In the genomic region with DNA sequence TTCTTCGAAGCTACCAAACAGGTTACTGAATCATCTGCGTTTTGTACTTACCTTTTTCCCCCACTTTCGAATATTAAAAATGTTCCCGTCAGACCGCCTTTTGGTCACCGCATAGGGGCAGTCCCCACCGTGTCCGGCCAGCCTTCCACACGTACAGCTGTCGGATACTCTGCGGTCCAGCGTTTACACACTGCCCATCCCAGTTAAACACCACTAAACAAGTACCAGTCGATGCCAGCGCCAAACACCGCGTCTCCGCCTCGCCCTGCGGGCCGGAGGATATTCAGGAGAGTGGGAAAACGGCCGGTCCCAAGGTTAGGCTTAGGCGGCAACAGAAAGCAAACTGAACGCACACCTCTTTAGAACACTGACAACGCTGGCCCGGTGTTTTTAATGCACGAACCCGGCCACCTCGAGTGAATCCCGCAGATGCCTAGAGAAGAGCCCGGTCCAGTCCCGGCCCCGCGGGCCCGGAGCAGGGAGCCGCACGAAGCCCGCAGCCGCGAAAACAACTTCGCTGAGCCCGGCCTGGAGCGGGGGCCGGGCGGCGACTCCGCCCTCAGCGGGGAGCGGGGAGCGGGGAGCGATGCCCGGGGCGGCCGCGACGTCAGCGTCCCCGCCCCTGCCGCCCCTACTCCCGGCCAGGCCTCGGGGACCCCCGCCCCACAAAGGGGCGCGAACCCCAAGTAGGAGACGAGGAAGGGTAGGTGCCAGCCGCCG, we compare ENCODE assay signal across 8 cellular contexts. TPM values are rescaled to one million over a fixed set of nuclear protein-coding genes. Genes with fewer than 3 reads are reported as not detected.
DNase-seq lines count a peak whose midpoint lies in the region; ATAC-seq and TF ChIP-seq lines count a peak whose summit lies in the region.

No MANE protein-coding gene starts in this region.

- peak overlapping the region; percentile 90 for H3K27ac Mint-ChIP-seq in activated CD4-positive, alpha-beta T cell treated with anti-CD3 and anti-CD28 coated beads, Interleukin-2, amount 10 ng/mL, durations not matched to agents 7 days and 5 days
- H3K27ac Mint-ChIP-seq in activated T-cell treated with anti-CD3 and anti-CD28 coated beads, Interleukin-2, amount 50 U/mL, for 72 hours = peak overlapping the region; percentile 83

- no peaks in the 10 kb centered on the region for H3K27me3 ChIP-seq in heart left ventricle

- ATAC-seq in GM21723 (IDR thresholded peaks at IDR 0.05; ENCODE audit: unreplicated experiment) (peak; percentile 36), heart left ventricle (peak; percentile 20 to 69 (median 56))
- peak; percentile 56 to 58 for ATAC-seq in activated T-cell treated with anti-CD3 and anti-CD28 coated beads, Interleukin-2, amount 50 U/mL, for 72 hours (replicated peaks in 1 of 2)

- no peaks in the 10 kb centered on the region for H3K9me3 Mint-ChIP-seq in activated CD4-positive, alpha-beta T cell treated with anti-CD3 and anti-CD28 coated beads, Interleukin-2, amount 10 ng/mL, durations not matched to agents 7 days and 5 days
- H3K9me3 Mint-ChIP-seq in activated T-cell treated with anti-CD3 and anti-CD28 coated beads, Interleukin-2, amount 50 U/mL, for 72 hours = no peaks in the 10 kb centered on the region

- CTCF ChIA-PET in activated CD4-positive, alpha-beta T cell treated with anti-CD3 and anti-CD28 coated beads, Interleukin-2, amount 10 ng/mL, durations not matched to agents 7 days and 5 days (lab: Charles Lee) = interaction anchor here (0.7 to 2.2 kb wide), 2 partner anchors 9 to 10 kb away, joined by 3 to 10 read pairs; partner anchors contain the start of gene KLHL21

- peak in 1 of 2 donors; percentile 55 for TF ChIP-seq POLR2A in heart left ventricle (IDR thresholded peaks at IDR 0.05)

- 0% methylated on average over 29 to 67 of the region's 67 CpGs for WGBS in heart left ventricle, 4 donors

- H3K4me1 Mint-ChIP-seq in activated CD4-positive, alpha-beta T cell treated with anti-CD3 and anti-CD28 coated beads, Interleukin-2, amount 10 ng/mL, durations not matched to agents 7 days and 5 days = peaks cover 26% of the 10 kb centered on the region
- peaks cover 25% of the 10 kb centered on the region for H3K4me1 Mint-ChIP-seq in activated T-cell treated with anti-CD3 and anti-CD28 coated beads, Interleukin-2, amount 50 U/mL, for 72 hours (ENCODE audit: low read depth)

- peak overlapping the region; percentile 90 to 99 (median 98) for H3K27ac ChIP-seq in heart left ventricle

- TF ChIP-seq CTCF in heart left ventricle (IDR thresholded peaks at IDR 0.05) = peak in 2 of 12 donors; percentile 12 to 25

- peak overlapping the region; percentile 92 for H3K4me3 Mint-ChIP-seq in activated CD4-positive, alpha-beta T cell treated with anti-CD3 and anti-CD28 coated beads, Interleukin-2, amount 10 ng/mL, durations not matched to agents 7 days and 5 days
- H3K4me3 Mint-ChIP-seq in activated T-cell treated with anti-CD3 and anti-CD28 coated beads, Interleukin-2, amount 50 U/mL, for 72 hours = peak overlapping the region; percentile 87 to 94

- peaks cover 8% of the 10 kb centered on the region for H3K36me3 Mint-ChIP-seq in activated CD4-positive, alpha-beta T cell treated with anti-CD3 and anti-CD28 coated beads, Interleukin-2, amount 10 ng/mL, durations not matched to agents 7 days and 5 days (ENCODE audit: low read depth)
- H3K36me3 Mint-ChIP-seq in activated T-cell treated with anti-CD3 and anti-CD28 coated beads, Interleukin-2, amount 50 U/mL, for 72 hours (ENCODE audit: insufficient read depth in 2 of 2) = peaks cover 5 to 9% of the 10 kb centered on the region in 2 donors

- H3K4me3 ChIP-seq in heart left ventricle = peak overlapping the region; percentile 68 to 100 (median 96)

- peaks cover 0 to 12% (median 0%) of the 10 kb centered on the region in 9 donors for H3K36me3 ChIP-seq in heart left ventricle

- H3K9me3 ChIP-seq in heart left ventricle = no peaks in the 10 kb centered on the region

- H3K27me3 Mint-ChIP-seq in activated CD4-positive, alpha-beta T cell treated with anti-CD3 and anti-CD28 coated beads, Interleukin-2, amount 10 ng/mL, durations not matched to agents 7 days and 5 days = peaks cover 7% of the 10 kb centered on the region
- no peaks in the 10 kb centered on the region for H3K27me3 Mint-ChIP-seq in activated T-cell treated with anti-CD3 and anti-CD28 coated beads, Interleukin-2, amount 50 U/mL, for 72 hours (ENCODE audit: low read depth)

- intact Hi-C loops in heart left ventricle (cut with DNase I) = loop anchor here in 2 of 10 donors (1.0 to 5.0 kb wide), 3 partner anchors 8 to 174 kb away; partner anchors contain the start of genes CAMTA1 (in 1 of the 2) and KLHL21 (in 1 of the 2)

- no peak for DNase-seq in activated CD4-positive, alpha-beta T cell treated with anti-CD3 and anti-CD28 coated beads, Interleukin-2, amount 10 ng/mL, durations not matched to agents 7 days and 5 days
- DNase-seq in activated CD4-positive, alpha-beta T cell treated with anti-CD3 and anti-CD28 coated beads for 1 hour = no peak
- peak; percentile 59 for DNase-seq in LHCN-M2 (ENCODE audit: low read depth)
- DNase-seq in activated T-cell treated with anti-CD3 and anti-CD28 coated beads, Interleukin-2, amount 50 U/mL, for 72 hours = peak; percentile 17 to 43
- peak; percentile 43 to 70 (median 63) for DNase-seq in heart left ventricle
- DNase-seq in pons (ENCODE audit: low spot score) = peak; percentile 44
- DNase-seq in OCI-M2 (lab: John Stamatoyannopoulos, UW; ENCODE audit: unreplicated experiment) = no peak

- H3K4me1 ChIP-seq in heart left ventricle = peaks cover 0 to 41% (median 20%) of the 10 kb centered on the region in 12 donors

- POLR2A ChIA-PET in activated CD4-positive, alpha-beta T cell treated with anti-CD3 and anti-CD28 coated beads, Interleukin-2, amount 10 ng/mL, durations not matched to agents 7 days and 5 days (lab: Charles Lee) = interaction anchor here (0.6 kb wide), 1 partner anchor 146 kb away, joined by 3 read pairs; no protein-coding TSS in a partner anchor

RNA-seq across cellular contexts. Expression of gene PHF13, which starts 0.7 kb away (rescaled TPM):
- total RNA-seq in activated CD4-positive, alpha-beta T cell treated with anti-CD3 and anti-CD28 coated beads, Interleukin-2, amount 10 ng/mL, durations not matched to agents 7 days and 5 days = 10 to 100 TPM; 12.4 to 12.5 TPM
- total RNA-seq in LHCN-M2 (2014; rRNA removed) = 11.5 and 11.7 TPM in 2 replicates
- 11.7 TPM for polyA plus RNA-seq in LHCN-M2 (2012)
- 10 to 100 TPM; 16.5 to 19.3 TPM for total RNA-seq in activated T-cell treated with anti-CD3 and anti-CD28 coated beads, Interleukin-2, amount 50 U/mL, for 72 hours
- total RNA-seq in heart left ventricle = 10 to 100 TPM in 2 of 9 donors, 1 to 10 TPM in 7; 3.5 to 11.2 (median 7.9) TPM
- 1 to 10 TPM; 2.9 to 7.3 TPM for polyA plus RNA-seq in heart left ventricle

RNA-seq across cellular contexts. Expression of gene KLHL21, which starts 10.1 kb away (rescaled TPM):
- 10 to 100 TPM; 17.3 to 20.0 TPM for total RNA-seq in activated CD4-positive, alpha-beta T cell treated with anti-CD3 and anti-CD28 coated beads, Interleukin-2, amount 10 ng/mL, durations not matched to agents 7 days and 5 days
- total RNA-seq in LHCN-M2 (2014; rRNA removed) = 46.8 and 51.2 TPM in 2 replicates
- polyA plus RNA-seq in LHCN-M2 (2012) = 21.1 TPM
- 10 to 100 TPM; 24.2 to 26.1 TPM for total RNA-seq in activated T-cell treated with anti-CD3 and anti-CD28 coated beads, Interleukin-2, amount 50 U/mL, for 72 hours
- total RNA-seq in heart left ventricle = 100 to 1,000 TPM in 1 of 9 donors, 10 to 100 TPM in 8; 38.7 to 179 (median 65.4) TPM
- 10 to 100 TPM; 28.6 to 47.8 TPM for polyA plus RNA-seq in heart left ventricle

RNA-seq across cellular contexts. Expression of gene THAP3, which starts 11.9 kb away (rescaled TPM):
- total RNA-seq in activated CD4-positive, alpha-beta T cell treated with anti-CD3 and anti-CD28 coated beads, Interleukin-2, amount 10 ng/mL, durations not matched to agents 7 days and 5 days = 10 to 100 TPM; 18.2 to 19.5 TPM
- 23.3 and 25.0 TPM in 2 replicates for total RNA-seq in LHCN-M2 (2014; rRNA removed)
- 15.3 TPM for polyA plus RNA-seq in LHCN-M2 (2012)
- total RNA-seq in activated T-cell treated with anti-CD3 and anti-CD28 coated beads, Interleukin-2, amount 50 U/mL, for 72 hours = 10 to 100 TPM; 27.0 to 30.5 TPM
- 10 to 100 TPM in 7 of 9 donors, 1 to 10 TPM in 2; 7.5 to 20.7 (median 12.1) TPM for total RNA-seq in heart left ventricle
- 10 to 100 TPM; 21.7 to 22.1 TPM for polyA plus RNA-seq in heart left ventricle

RNA-seq across cellular contexts. Expression of gene ZBTB48, which starts 33.0 kb away (rescaled TPM):
- 10 to 100 TPM; 40.4 to 42.9 TPM for total RNA-seq in activated CD4-positive, alpha-beta T cell treated with anti-CD3 and anti-CD28 coated beads, Interleukin-2, amount 10 ng/mL, durations not matched to agents 7 days and 5 days
- total RNA-seq in LHCN-M2 (2014; rRNA removed) = 14.2 and 14.9 TPM in 2 replicates
- 12.6 TPM for polyA plus RNA-seq in LHCN-M2 (2012)
- total RNA-seq in activated T-cell treated with anti-CD3 and anti-CD28 coated beads, Interleukin-2, amount 50 U/mL, for 72 hours = 10 to 100 TPM; 39.2 to 50.6 TPM
- 10 to 100 TPM in 7 of 9 donors, 1 to 10 TPM in 2; 6.4 to 23.1 (median 11.8) TPM for total RNA-seq in heart left ventricle
- 10 to 100 TPM; 12.4 to 17.0 TPM for polyA plus RNA-seq in heart left ventricle

RNA-seq across cellular contexts. Expression of gene TAS1R1, which starts 57.7 kb away (rescaled TPM):
- total RNA-seq in activated CD4-positive, alpha-beta T cell treated with anti-CD3 and anti-CD28 coated beads, Interleukin-2, amount 10 ng/mL, durations not matched to agents 7 days and 5 days = not detected
- total RNA-seq in LHCN-M2 (2014; rRNA removed) (1.2 and 2.5 TPM in 2 replicates), heart left ventricle (not detected)
- 1.1 TPM for polyA plus RNA-seq in LHCN-M2 (2012)
- total RNA-seq in activated T-cell treated with anti-CD3 and anti-CD28 coated beads, Interleukin-2, amount 50 U/mL, for 72 hours = not detected
- not detected for polyA plus RNA-seq in heart left ventricle

Comparison
In these comparisons a context has a peak if more than half of its experiments do, and no peak if none do; other contexts are left out.
1. DNase-seq: peak in LHCN-M2 (single experiment), activated T-cell treated with anti-CD3 and anti-CD28 coated beads, Interleukin-2, amount 50 U/mL, for 72 hours (2 of 2), heart left ventricle (5 of 5) and pons (single experiment); none in activated CD4-positive, alpha-beta T cell treated with anti-CD3 and anti-CD28 coated beads, Interleukin-2, amount 10 ng/mL, durations not matched to agents 7 days and 5 days (single experiment), activated CD4-positive, alpha-beta T cell treated with anti-CD3 and anti-CD28 coated beads for 1 hour (single experiment) and OCI-M2 (single experiment).
2. Peak in every context shown above with its lines, with median percentiles within 50 percentile points of each other: ATAC-seq.